In the genomic region with DNA sequence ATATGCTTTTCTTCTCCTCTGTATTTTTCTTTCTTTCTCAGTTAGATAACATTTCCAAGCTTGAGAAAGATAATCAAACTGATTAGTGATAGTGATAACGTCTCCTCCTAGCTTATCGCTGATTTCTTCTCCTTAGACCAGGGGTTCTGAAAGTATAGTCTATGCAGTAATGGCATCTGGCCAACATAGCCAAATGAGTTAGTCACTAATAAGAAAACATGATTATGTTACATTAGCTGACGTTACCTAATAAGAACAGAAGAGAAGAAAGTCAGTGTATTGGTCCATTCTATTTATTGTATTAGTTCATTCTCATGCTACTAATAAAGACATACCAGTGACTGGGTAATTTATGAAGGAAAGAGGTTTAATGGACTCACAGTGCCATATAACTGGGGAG, we compare ENCODE assay signal across 17 cellular contexts.
"Had no signal": no experiment of that assay in that cellular context is flagged by ENCODE, and none has a peak within 500 bp of the region (broad histone marks: within the 10 kb centered on the region; RNA-seq: fewer than 3 reads in every experiment).

No MANE protein-coding gene starts in this region.

- FAIRE-seq: small intestine, TTC549 had no signal

- H3K9me3 Mint-ChIP-seq: activated naive CD4-positive, alpha-beta T cell treated with anti-CD3 and anti-CD28 coated beads, Interleukin-2, amount 50 U/mL, for 24 hours; T-helper 1 cell treated with Interleukin-12 subunit alpha and Interleukin-12 subunit beta and Interleukin-4 antibody, amounts not matched to agents 30 μg/mL and 1 μg/mL, for 36 hours had no signal

- H3K9me3 ChIP-seq: heart left ventricle, transverse colon had no signal

- H3K4me1 Mint-ChIP-seq: activated naive CD4-positive, alpha-beta T cell treated with anti-CD3 and anti-CD28 coated beads, Interleukin-2, amount 50 U/mL, for 24 hours had no signal

- H3K27ac Mint-ChIP-seq: activated naive CD4-positive, alpha-beta T cell treated with anti-CD3 and anti-CD28 coated beads, Interleukin-2, amount 50 U/mL, for 24 hours; T-helper 1 cell treated with Interleukin-12 subunit alpha and Interleukin-12 subunit beta and Interleukin-4 antibody, amounts not matched to agents 30 μg/mL and 1 μg/mL, for 36 hours had no signal

- H3K27me3 Mint-ChIP-seq: activated naive CD4-positive, alpha-beta T cell treated with anti-CD3 and anti-CD28 coated beads, Interleukin-2, amount 50 U/mL, for 24 hours had no signal

- H3K27ac ChIP-seq: cardiac muscle cell, coronary artery, epithelial cell of prostate, foreskin keratinocyte, heart left ventricle, parathyroid adenoma, transverse colon had no signal

- H3K9ac ChIP-seq: parathyroid adenoma had no signal

- H3K4me3 Mint-ChIP-seq: activated naive CD4-positive, alpha-beta T cell treated with anti-CD3 and anti-CD28 coated beads, Interleukin-2, amount 50 U/mL, for 24 hours; T-helper 1 cell treated with Interleukin-12 subunit alpha and Interleukin-12 subunit beta and Interleukin-4 antibody, amounts not matched to agents 30 μg/mL and 1 μg/mL, for 36 hours had no signal

- H3K27me3 ChIP-seq: cardiac muscle cell, foreskin keratinocyte, heart left ventricle, transverse colon had no signal

- H3K4me3 ChIP-seq: cardiac muscle cell, coronary artery, heart left ventricle, transverse colon had no signal

- H3K79me2 ChIP-seq: parathyroid adenoma had no signal

- H3K36me3 ChIP-seq: cardiac muscle cell had no signal

- ATAC-seq: activated CD4-positive, CD25-positive, alpha-beta regulatory T cell treated with anti-CD3 and anti-CD28 coated beads, Interleukin-2, amount 50 U/mL, for 24 hours; foreskin keratinocyte; heart left ventricle; left lobe of liver had no signal

- H3K4me1 ChIP-seq: parathyroid adenoma had no signal

- DNase-seq: amygdala; effector CD8-positive, alpha-beta T cell; foreskin keratinocyte; heart left ventricle; islet precursor cell; SHP77 treated with DMSO at 0.1 percent for 48 hours; small intestine; transverse colon had no signal

- H2AFZ ChIP-seq: parathyroid adenoma had no signal
